In genomic region chr9:136329636-136330405, GRCh38 we compare ENCODE assay signal across 22 cellular contexts. TPM values are rescaled to one million over a fixed set of nuclear protein-coding genes. Genes with fewer than 3 reads are reported as not detected.
A peak's percentile ranks its signal among the peaks of the same experiment; 100 is the strongest.
DNase-seq lines count a peak whose midpoint lies in the region; ATAC-seq and TF ChIP-seq lines count a peak whose summit lies in the region.
"Had no signal": no experiment of that assay in that cellular context is flagged by ENCODE, and none has a peak within 500 bp of the region (broad histone marks: within the 10 kb centered on the region; RNA-seq: fewer than 3 reads in every experiment).

No MANE protein-coding gene starts in this region.

- H3K4me1 Mint-ChIP-seq in HFFc6 (ENCODE audit: low read depth) = peaks cover 22% of the 10 kb centered on the region
- H3K4me1 Mint-ChIP-seq in nephron progenitor cell = peaks cover 40% of the 10 kb centered on the region

- no peak overlapping the region for H2AFZ ChIP-seq in ACC112 (ENCODE audit: low read length, unreplicated experiment)

- ATAC-seq in GM21381 (IDR thresholded peaks at IDR 0.05; ENCODE audit: unreplicated experiment) = no peak
- ATAC-seq: HepG2; left lung; natural killer cell treated with Interleukin-12 subunit alpha and Interleukin-12 subunit beta and Interleukin-15 and Interleukin-18, amount 100 ng/mL, for 72 hours; right lobe of liver had no signal

- no peaks in the 10 kb centered on the region for H3K9me3 Mint-ChIP-seq in HFFc6
- H3K9me3 Mint-ChIP-seq in nephron progenitor cell = no peaks in the 10 kb centered on the region
- H3K9me3 Mint-ChIP-seq: natural killer cell treated with Interleukin-12 subunit alpha and Interleukin-12 subunit beta and Interleukin-15 and Interleukin-18, amount 100 ng/mL, for 72 hours; T-helper 1 cell treated with Interleukin-12 subunit alpha and Interleukin-12 subunit beta and Interleukin-4 antibody, amounts not matched to agents 30 μg/mL and 1 μg/mL, for 36 hours had no signal

- H3K36me3 ChIP-seq in ACC112 (ENCODE audit: insufficient read depth, low read length) = no peaks in the 10 kb centered on the region
- H3K36me3 ChIP-seq in brain microvascular endothelial cell (replicated peaks) = no peaks in the 10 kb centered on the region
- H3K36me3 ChIP-seq: left lung, right lobe of liver had no signal

- DNase-seq in HFFc6 (no peak), brain microvascular endothelial cell (no peak), nephron progenitor cell (no peak), cortex of kidney (lab: John Stamatoyannopoulos, UW) (no peak)
- no peak for DNase-seq in activated CD8-positive, alpha-beta memory T cell treated with anti-CD3 and anti-CD28 coated beads, Interleukin-2, amount 50 U/mL, for 48 hours
- DNase-seq in stimulated activated CD4-positive, alpha-beta T cell treated with anti-CD3 and anti-CD28 coated beads, Interleukin-1b, Interleukin-23, amount 100 ng/mL, for 48 hours = no peak
- DNase-seq: activated effector memory CD4-positive, alpha-beta T cell treated with Interleukin-2 at 50 U/mL for 16 hours; AML-193; aorta; DMS 273 treated with DMSO at 0.1 percent for 48 hours; NCI-H1048; NCI-H2107; NCI-H748 treated with DMSO at 0.1 percent for 48 hours; right lobe of liver; stimulated activated CD4-positive, alpha-beta T cell treated with anti-CD3 and anti-CD28 coated beads, Interleukin-4, amount 100 ng/mL, for 24 hours; tibial artery had no signal

- no peaks in the 10 kb centered on the region; the same call in 1 of the 2 replicates for H3K36me3 Mint-ChIP-seq in HFFc6 (ENCODE audit: low read depth)
- H3K36me3 Mint-ChIP-seq in nephron progenitor cell (ENCODE audit: low read depth) = no peaks in the 10 kb centered on the region
- H3K36me3 Mint-ChIP-seq: natural killer cell treated with Interleukin-12 subunit alpha and Interleukin-12 subunit beta and Interleukin-15 and Interleukin-18, amount 100 ng/mL, for 72 hours had no signal

- H3K4me3 ChIP-seq in ACC112 (ENCODE audit: low read depth, low read length) (peak overlapping the region; percentile 97), brain microvascular endothelial cell (ENCODE audit: low read depth, low read length) (peak overlapping the region; percentile 73)
- H3K4me3 ChIP-seq: right lobe of liver had no signal

- H3K4me3 Mint-ChIP-seq in HFFc6 (peak overlapping the region; percentile 98), nephron progenitor cell (peak overlapping the region; percentile 86)
- H3K4me3 Mint-ChIP-seq: natural killer cell treated with Interleukin-12 subunit alpha and Interleukin-12 subunit beta and Interleukin-15 and Interleukin-18, amount 100 ng/mL, for 72 hours; T-helper 1 cell treated with Interleukin-12 subunit alpha and Interleukin-12 subunit beta and Interleukin-4 antibody, amounts not matched to agents 30 μg/mL and 1 μg/mL, for 36 hours had no signal

- TF ChIP-seq CTCF in HFFc6 (IDR thresholded peaks at IDR 0.05) = no peak
- TF ChIP-seq CTCF in brain microvascular endothelial cell (IDR thresholded peaks at IDR 0.05; ENCODE audit: low read depth, low read length, missing control alignments) = no peak
- TF ChIP-seq CTCF in nephron progenitor cell (IDR thresholded peaks at IDR 0.05) = no peak

- in situ Hi-C loops in brain microvascular endothelial cell (cut with HindIII; ENCODE audit: low pct_ligation_motif_present, low sequenced_read_pairs) = no loop called here

- H3K27ac Mint-ChIP-seq in HFFc6 = peak overlapping the region; percentile 94
- no peak overlapping the region for H3K27ac Mint-ChIP-seq in nephron progenitor cell
- H3K27ac Mint-ChIP-seq: natural killer cell treated with Interleukin-12 subunit alpha and Interleukin-12 subunit beta and Interleukin-15 and Interleukin-18, amount 100 ng/mL, for 72 hours; T-helper 1 cell treated with Interleukin-12 subunit alpha and Interleukin-12 subunit beta and Interleukin-4 antibody, amounts not matched to agents 30 μg/mL and 1 μg/mL, for 36 hours had no signal

- H3K27me3 ChIP-seq in ACC112 (ENCODE audit: insufficient read depth, low read length) (no peaks in the 10 kb centered on the region), brain microvascular endothelial cell (replicated peaks) (no peaks in the 10 kb centered on the region)
- H3K27me3 ChIP-seq: right lobe of liver, tibial artery had no signal

- H3K27me3 Mint-ChIP-seq in HFFc6 (ENCODE audit: insufficient read depth) (no peaks in the 10 kb centered on the region; the same call in none of the 2 replicates), nephron progenitor cell (ENCODE audit: low read depth, poor library complexity) (peaks cover 4% of the 10 kb centered on the region)

- peaks cover 46% of the 10 kb centered on the region for H3K79me2 ChIP-seq in ACC112 (ENCODE audit: control insufficient read depth, insufficient read depth, low read length, unreplicated experiment)

- H3K4me1 ChIP-seq in ACC112 (ENCODE audit: control insufficient read depth, insufficient read depth, low read length, unreplicated experiment) = peaks cover 27% of the 10 kb centered on the region
- H3K4me1 ChIP-seq: right lobe of liver had no signal

- H3K27ac ChIP-seq in ACC112 (ENCODE audit: low read depth, low read length) (no peak overlapping the region), brain microvascular endothelial cell (no peak overlapping the region)
- H3K27ac ChIP-seq: right lobe of liver had no signal

RNA-seq across cellular contexts. Expression of gene GPSM1, which starts 2.5 kb away (rescaled TPM):
- total RNA-seq in HFFc6 (2021; fragmentation: NEBNext Ultra II Directional; extraction: Animal tissue kit (Norgen Biotek cat#: 25700)) = 10 to 100 TPM; 50.9 to 60.2 (median 55.0) TPM

RNA-seq across cellular contexts. Expression of gene CCDC187, which starts 25.9 kb away (rescaled TPM):
- total RNA-seq in HFFc6 (2021; fragmentation: NEBNext Ultra II Directional; extraction: Animal tissue kit (Norgen Biotek cat#: 25700)) = not detected
- total RNA-seq: aorta; natural killer cell treated with Interleukin-12 subunit alpha and Interleukin-12 subunit beta and Interleukin-15 and Interleukin-18, amount 100 ng/mL, for 72 hours had no signal

RNA-seq across cellular contexts. Expression of gene DNLZ, which starts 33.7 kb away (rescaled TPM):
- total RNA-seq in HFFc6 (2021; fragmentation: NEBNext Ultra II Directional; extraction: Animal tissue kit (Norgen Biotek cat#: 25700)) = 10 to 100 TPM; 28.5 to 33.3 (median 30.4) TPM

RNA-seq across cellular contexts. Expression of gene CARD9, which starts 43.6 kb away (rescaled TPM):
- total RNA-seq in HFFc6 (2021; fragmentation: NEBNext Ultra II Directional; extraction: Animal tissue kit (Norgen Biotek cat#: 25700)) = 10 to 100 TPM in 2 of 6 experiments, 1 to 10 TPM in 4; 2.9 to 19.0 (median 3.2) TPM
